Comparison of ENCODE assay signal across 29 cellular contexts in the genomic region with DNA sequence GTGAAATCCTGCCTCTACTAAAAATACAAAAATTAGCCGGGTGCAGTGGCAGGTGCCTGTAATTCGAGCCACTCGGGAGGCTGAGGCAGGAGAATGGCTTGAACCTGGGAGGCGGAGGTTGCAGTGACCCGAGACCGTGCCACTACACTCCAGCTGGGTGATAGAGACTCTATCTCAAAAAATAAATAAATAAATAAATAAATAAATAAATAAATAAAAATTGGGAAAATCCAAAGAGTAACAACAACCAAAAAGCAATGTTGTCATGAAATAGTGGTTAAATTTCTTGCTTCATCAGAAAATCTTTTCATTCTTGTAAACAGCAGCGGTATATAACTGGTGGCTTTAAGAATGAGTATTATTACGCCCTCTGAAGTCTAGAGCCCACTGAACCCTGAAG.
"Had no signal": no experiment of that assay in that cellular context is flagged by ENCODE, and none has a peak within 500 bp of the region (broad histone marks: within the 10 kb centered on the region; RNA-seq: fewer than 3 reads in every experiment).

No MANE protein-coding gene starts in this region.

- ATAC-seq: effector memory CD8-positive, alpha-beta T cell; esophagus mucosa; foreskin keratinocyte; gastrocnemius medialis; gastroesophageal sphincter; heart left ventricle; heart right ventricle had no signal

- H3K4me1 Mint-ChIP-seq: endodermal cell had no signal

- H3K9me3 Mint-ChIP-seq: dendritic cell treated with granulocyte-macrophage colony-stimulating factor and Interleukin-4, amounts not matched to agents 40 ng/mL and 50 ng/mL, for 4 days; effector memory CD8-positive, alpha-beta T cell; endodermal cell had no signal

- H3K36me3 ChIP-seq: colonic mucosa had no signal

- H3K27ac ChIP-seq: colonic mucosa, coronary artery, dorsolateral prefrontal cortex, epithelial cell of prostate, esophagus muscularis mucosa, esophagus squamous epithelium, foreskin keratinocyte, gastrocnemius medialis, gastroesophageal sphincter, heart left ventricle, heart right ventricle had no signal

- H3K27ac Mint-ChIP-seq: dendritic cell treated with granulocyte-macrophage colony-stimulating factor and Interleukin-4, amounts not matched to agents 40 ng/mL and 50 ng/mL, for 4 days; endodermal cell had no signal

- H3K4me3 Mint-ChIP-seq: dendritic cell treated with granulocyte-macrophage colony-stimulating factor and Interleukin-4, amounts not matched to agents 40 ng/mL and 50 ng/mL, for 4 days; effector memory CD8-positive, alpha-beta T cell; endodermal cell had no signal

- H3K4me3 ChIP-seq: colonic mucosa, coronary artery, dorsolateral prefrontal cortex, esophagus muscularis mucosa, esophagus squamous epithelium, gastrocnemius medialis, gastroesophageal sphincter, heart left ventricle, heart right ventricle had no signal

- FAIRE-seq: colon, endometrium, endothelial cell of umbilical vein, frontal cortex had no signal

- H3K27me3 Mint-ChIP-seq: dendritic cell treated with granulocyte-macrophage colony-stimulating factor and Interleukin-4, amounts not matched to agents 40 ng/mL and 50 ng/mL, for 4 days; effector memory CD8-positive, alpha-beta T cell had no signal

- H3K9me3 ChIP-seq: colonic mucosa, esophagus muscularis mucosa, esophagus squamous epithelium, gastrocnemius medialis, gastroesophageal sphincter, heart left ventricle, heart right ventricle had no signal

- DNase-seq: colonic mucosa; cortex of kidney; dermis blood vessel endothelial cell; dorsolateral prefrontal cortex; effector CD4-positive, alpha-beta T cell; effector CD8-positive, alpha-beta T cell; effector memory CD4-positive, alpha-beta T cell; effector memory CD8-positive, alpha-beta T cell; endodermal cell; erythroblast; esophagus squamous epithelium; foreskin fibroblast; foreskin keratinocyte; foreskin melanocyte; gastrocnemius medialis; glutamatergic neuron; head of caudate nucleus; heart left ventricle; heart right ventricle had no signal

- H3K4me1 ChIP-seq: colonic mucosa, esophagus muscularis mucosa, esophagus squamous epithelium, foreskin keratinocyte, gastrocnemius medialis, gastroesophageal sphincter, heart left ventricle, heart right ventricle had no signal
